2 cellular contexts compared by ENCODE assay signal in the genomic region with DNA sequence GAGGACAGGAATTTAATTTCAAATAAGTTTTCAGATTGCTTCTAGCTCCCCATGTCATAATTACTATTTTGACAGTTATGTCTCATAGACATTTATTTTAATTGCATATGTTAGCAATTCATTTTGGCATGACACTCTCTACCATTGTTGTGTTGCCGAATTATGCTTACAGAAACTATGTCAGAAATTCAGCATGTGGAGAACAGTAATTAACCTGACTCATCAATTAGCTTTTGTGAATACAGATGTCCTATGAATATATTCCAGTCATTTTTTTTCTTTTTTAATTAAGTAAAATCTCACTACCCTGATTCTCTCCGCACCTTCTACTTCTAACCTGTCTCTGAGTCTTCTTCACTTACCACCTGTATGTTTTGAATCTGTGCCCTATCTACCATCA.
A peak's percentile ranks its signal among the peaks of the same experiment; 100 is the strongest.
TF ChIP-seq lines count a peak whose summit lies in the region.

No MANE protein-coding gene starts in this region.

TF ChIP-seq in HepG2, 621 proteins besides CTCF, POLR2A, EP300 and RAD21 (continued from another document):
- TF ChIP-seq, protein P1, sequence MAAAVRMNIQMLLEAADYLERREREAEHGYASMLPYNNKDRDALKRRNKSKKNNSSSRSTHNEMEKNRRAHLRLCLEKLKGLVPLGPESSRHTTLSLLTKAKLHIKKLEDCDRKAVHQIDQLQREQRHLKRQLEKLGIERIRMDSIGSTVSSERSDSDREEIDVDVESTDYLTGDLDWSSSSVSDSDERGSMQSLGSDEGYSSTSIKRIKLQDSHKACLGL (CRISPR knock-in tag; IDR thresholded peaks at IDR 0.05): no peak

TF ChIP-seq in K562, 482 proteins besides CTCF, POLR2A, EP300 and RAD21 (continued from another document):
- TF ChIP-seq, protein P2, sequence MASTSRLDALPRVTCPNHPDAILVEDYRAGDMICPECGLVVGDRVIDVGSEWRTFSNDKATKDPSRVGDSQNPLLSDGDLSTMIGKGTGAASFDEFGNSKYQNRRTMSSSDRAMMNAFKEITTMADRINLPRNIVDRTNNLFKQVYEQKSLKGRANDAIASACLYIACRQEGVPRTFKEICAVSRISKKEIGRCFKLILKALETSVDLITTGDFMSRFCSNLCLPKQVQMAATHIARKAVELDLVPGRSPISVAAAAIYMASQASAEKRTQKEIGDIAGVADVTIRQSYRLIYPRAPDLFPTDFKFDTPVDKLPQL (IDR thresholded peaks at IDR 0.05; ENCODE audit: extremely low read depth, insufficient read length): no peak
- TF ChIP-seq ZNF316 (IDR thresholded peaks at IDR 0.05): peak; percentile 45; the same call in 1 of the 2 replicates
